In the genomic region with DNA sequence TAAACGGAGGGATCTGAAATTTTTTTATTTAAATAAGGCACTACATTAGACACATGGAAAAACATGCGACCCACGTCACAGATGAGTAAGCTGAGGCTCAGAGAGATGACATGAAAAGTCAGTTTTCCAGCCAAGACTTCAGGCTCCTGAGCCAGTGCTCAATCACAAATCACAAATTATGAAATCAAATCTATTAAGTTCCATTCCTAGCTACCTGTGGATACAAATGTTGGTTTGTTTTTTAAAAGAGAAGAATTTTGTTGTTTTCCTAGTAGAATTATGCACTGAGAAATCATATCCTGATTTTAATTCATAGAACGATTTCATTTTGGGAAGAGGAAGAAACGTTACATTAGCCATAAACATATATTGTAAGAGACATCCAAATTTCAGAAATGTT, we compare ENCODE assay signal across 21 cellular contexts.
"Had no signal": no experiment of that assay in that cellular context is flagged by ENCODE, and none has a peak within 500 bp of the region (broad histone marks: within the 10 kb centered on the region; RNA-seq: fewer than 3 reads in every experiment).

No MANE protein-coding gene starts in this region.

- H3K4me3 ChIP-seq: dorsolateral prefrontal cortex, smooth muscle cell, stomach, thyroid gland, vagina had no signal

- H3K27ac Mint-ChIP-seq: natural killer cell, progenitor cell of endocrine pancreas had no signal

- H3K36me3 Mint-ChIP-seq: natural killer cell had no signal

- H3K27ac ChIP-seq: dorsolateral prefrontal cortex, neutrophil, parathyroid adenoma, stomach, thyroid gland, vagina had no signal

- DNase-seq: cerebellar nuclear complex; dorsolateral prefrontal cortex; effector CD4-positive, alpha-beta T cell; hypothalamus; kidney; mesendoderm; natural killer cell; stimulated activated CD4-positive, alpha-beta T cell treated with anti-CD3 and anti-CD28 coated beads, Interleukin-12 subunit alpha, Interleukin-12 subunit beta, amount 100 ng/mL, for 4 hours; stimulated activated CD4-positive, alpha-beta T cell treated with anti-CD3 and anti-CD28 coated beads, Interleukin-1b, Interleukin-23, amount 100 ng/mL, for 48 hours; stimulated activated CD4-positive, alpha-beta T cell treated with anti-CD3 and anti-CD28 coated beads, Interleukin-4, amount 100 ng/mL, for 1 hour; stimulated activated CD8-positive, alpha-beta memory T cell treated with anti-CD3 and anti-CD28 coated beads, Interleukin-4, amount 100 ng/mL, for 48 hours; stimulated activated naive CD4-positive, alpha-beta T cell treated with Interleukin-2 at 50 U/mL for 16 hours; stomach; thyroid gland had no signal

- H3K27me3 Mint-ChIP-seq: progenitor cell of endocrine pancreas had no signal

- ATAC-seq: left lobe of liver, natural killer cell had no signal

- H3K9me3 ChIP-seq: neutrophil, stomach, thyroid gland, vagina had no signal

- H3K4me1 ChIP-seq: parathyroid adenoma, thyroid gland had no signal

- H3K27me3 ChIP-seq: dorsolateral prefrontal cortex, neutrophil, stomach, thyroid gland, vagina had no signal

- H3K4me1 Mint-ChIP-seq: natural killer cell had no signal

- H3K4me2 ChIP-seq: smooth muscle cell had no signal

- H3K9me3 Mint-ChIP-seq: natural killer cell, neural crest cell had no signal

- H3K79me2 ChIP-seq: parathyroid adenoma had no signal

- H3K36me3 ChIP-seq: neutrophil, thyroid gland, vagina had no signal

- H3K9ac ChIP-seq: parathyroid adenoma had no signal

- H3K4me3 Mint-ChIP-seq: natural killer cell, neural crest cell had no signal

- H2AFZ ChIP-seq: parathyroid adenoma had no signal
